ENCODE assay signal across 2 cellular contexts in genomic region chr7:155198901-155199845, GRCh38.
TF ChIP-seq lines count a peak whose summit lies in the region.

No MANE protein-coding gene starts in this region.

TF ChIP-seq in IMR-90, 13 proteins besides CTCF, POLR2A, EP300 and RAD21 (continued from another document):
- TF ChIP-seq USF2 (IDR thresholded peaks at IDR 0.05; ENCODE audit: low read depth, low read length) (no peak), CEBPB (IDR thresholded peaks at IDR 0.05; ENCODE audit: low read depth, low read length) (peak; percentile 69), CHD1 (IDR thresholded peaks at IDR 0.05; ENCODE audit: low read depth, low read length) (no peak), MAFK (IDR thresholded peaks at IDR 0.05; ENCODE audit: low read depth, low read length) (no peak), RCOR1 (IDR thresholded peaks at IDR 0.05; ENCODE audit: insufficient replicate concordance, low read length) (no peak)

TF ChIP-seq in WTC11, 78 proteins besides CTCF, POLR2A, EP300 and RAD21 (continued from another document):
- TF ChIP-seq ZNF512 (CRISPR knock-in tag; IDR thresholded peaks at IDR 0.05; ENCODE audit: borderline replicate concordance), result no peak
- TF ChIP-seq ZNF416 (CRISPR knock-in tag; IDR thresholded peaks at IDR 0.05), result no peak
- no peak for TF ChIP-seq ZNF396 (CRISPR knock-in tag; IDR thresholded peaks at IDR 0.05; ENCODE audit: borderline replicate concordance)
- no peak for TF ChIP-seq ZNF263 (CRISPR knock-in tag; IDR thresholded peaks at IDR 0.05; ENCODE audit: low read depth)
- TF ChIP-seq GTF2I (CRISPR knock-in tag; conservative IDR thresholded peaks at IDR 0.05), result no peak
- no peak for TF ChIP-seq KAT7 (CRISPR knock-in tag; IDR thresholded peaks at IDR 0.05; ENCODE audit: borderline replicate concordance)
- TF ChIP-seq NFYB (CRISPR knock-in tag; conservative IDR thresholded peaks at IDR 0.05; ENCODE audit: low read depth), result no peak
- TF ChIP-seq ZNF317 (CRISPR knock-in tag; IDR thresholded peaks at IDR 0.05; ENCODE audit: borderline replicate concordance, low read depth), result no peak
- TF ChIP-seq ZNF121 (CRISPR knock-in tag; IDR thresholded peaks at IDR 0.05), result no peak
- TF ChIP-seq USF1 (CRISPR knock-in tag; IDR thresholded peaks at IDR 0.05), result no peak
- no peak for TF ChIP-seq HMGXB4 (CRISPR knock-in tag; IDR thresholded peaks at IDR 0.05)
- no peak for TF ChIP-seq NFATC4 (CRISPR knock-in tag; IDR thresholded peaks at IDR 0.05)
- no peak for TF ChIP-seq ZNF281 (CRISPR knock-in tag; IDR thresholded peaks at IDR 0.05)
- no peak for TF ChIP-seq STAT6 (CRISPR knock-in tag; conservative IDR thresholded peaks at IDR 0.05; ENCODE audit: low read depth)
- no peak for TF ChIP-seq ZSCAN18 (CRISPR knock-in tag; IDR thresholded peaks at IDR 0.05)
- no peak for TF ChIP-seq PREB (CRISPR knock-in tag; IDR thresholded peaks at IDR 0.05; ENCODE audit: borderline replicate concordance)
- no peak for TF ChIP-seq ZMAT4 (CRISPR knock-in tag; IDR thresholded peaks at IDR 0.05)
